ENCODE assay signal across 8 cellular contexts in the genomic region with DNA sequence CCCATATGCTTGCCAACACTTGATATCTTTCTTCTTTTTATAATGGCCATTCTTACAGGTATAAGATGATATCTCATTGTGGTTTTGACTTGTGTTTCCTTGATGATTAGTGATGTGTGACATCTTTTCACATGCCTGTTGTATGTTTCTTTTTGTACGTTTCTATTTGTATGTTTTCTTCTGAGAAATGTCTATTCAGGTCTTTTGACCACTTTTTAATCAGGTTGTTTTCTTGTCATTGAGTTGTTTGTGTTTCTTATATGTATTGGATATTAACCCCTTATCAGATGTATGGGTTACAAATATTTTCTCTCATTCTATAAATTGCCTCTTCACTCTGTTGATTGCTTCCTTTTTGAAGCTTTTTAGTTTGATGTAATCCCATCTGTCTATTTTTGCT. TPM values are rescaled to one million over a fixed set of nuclear protein-coding genes. Genes with fewer than 3 reads are reported as not detected.
"Had no signal": no experiment of that assay in that cellular context is flagged by ENCODE, and none has a peak within 500 bp of the region (broad histone marks: within the 10 kb centered on the region; RNA-seq: fewer than 3 reads in every experiment).

No MANE protein-coding gene starts in this region.

- FAIRE-seq: HTR-8/SVneo had no signal

- DNase-seq: IMR-90, KBM-7, KG1 had no signal

- H3K27ac ChIP-seq: HL-60 had no signal

RNA-seq across cellular contexts. Expression of a gene that starts 42.4 kb away (rescaled TPM):
- total RNA-seq: HT-29, HT1080, IMR-90 had no signal
- polyA plus RNA-seq: IgD-negative memory B cell, IMR-90 had no signal
